ENCODE assay signal across 9 cellular contexts in the genomic region with DNA sequence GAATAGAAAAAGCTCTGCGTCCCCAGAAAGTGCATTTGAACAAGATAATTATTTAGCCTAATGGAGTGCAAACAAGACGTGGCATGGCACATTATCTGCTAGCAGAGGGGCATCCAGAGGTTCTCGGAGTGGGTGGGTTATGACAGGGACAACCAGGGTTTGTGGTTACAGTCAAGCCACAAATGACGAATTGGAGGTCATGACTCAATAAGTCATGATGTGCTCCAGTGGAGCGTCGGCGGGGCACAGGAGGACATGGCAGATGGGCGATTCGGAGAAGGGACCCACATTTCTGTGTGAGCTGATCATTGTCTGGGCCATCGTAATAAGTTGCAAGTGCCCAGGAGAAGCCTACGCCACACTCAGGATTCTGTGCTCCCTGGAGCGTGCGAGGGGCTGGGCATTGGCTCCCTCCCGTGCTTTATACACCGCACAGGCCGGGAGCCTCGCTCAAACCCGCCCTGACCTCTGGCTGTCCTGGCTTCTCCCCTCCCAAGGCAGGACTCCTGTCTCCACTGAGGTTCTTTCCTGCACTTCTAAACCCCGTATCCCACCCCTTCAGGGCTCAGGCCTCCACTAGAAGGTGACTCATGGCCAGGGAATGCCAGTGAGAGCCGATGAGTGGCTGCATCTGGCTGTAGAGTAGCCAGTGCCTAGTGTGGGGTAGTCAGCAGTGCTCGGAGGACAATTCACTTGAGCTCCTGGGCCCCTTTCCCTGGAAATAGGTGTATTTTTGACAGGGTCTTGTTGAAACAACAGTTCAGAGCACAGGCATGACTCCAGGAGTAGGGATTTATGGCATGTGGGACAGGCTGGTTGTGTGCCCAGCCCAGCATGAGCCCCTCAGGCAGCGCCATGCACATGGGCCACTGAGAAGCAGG.
A peak's percentile ranks its signal among the peaks of the same experiment; 100 is the strongest.
DNase-seq lines count a peak whose midpoint lies in the region; ATAC-seq, FAIRE-seq and TF ChIP-seq lines count a peak whose summit lies in the region.
"Had no signal": no experiment of that assay in that cellular context is flagged by ENCODE, and none has a peak within 500 bp of the region (broad histone marks: within the 10 kb centered on the region; RNA-seq: fewer than 3 reads in every experiment).

No MANE protein-coding gene starts in this region.

- intact Hi-C loops in pancreas (cut with DNase I) = loop anchor here in 1 of 3 donors (10.0 kb wide), 1 partner anchor 568 kb away; no protein-coding TSS in a partner anchor
- intact Hi-C loops in A673 (cut with micrococcal nuclease; ENCODE audit: unreplicated experiment) = no loop called here
- intact Hi-C loops in natural killer cell (cut with micrococcal nuclease) = no loop called here

- 80 to 86% methylated on average over 22 of the region's 22 CpGs for WGBS in pancreas, 2 donors

- H3K9me3 ChIP-seq in MG63 (no peaks in the 10 kb centered on the region), pancreas (no peaks in the 10 kb centered on the region), A673 (ENCODE audit: low read depth, low read length, poor library complexity, severe bottlenecking) (no peaks in the 10 kb centered on the region)

- H3K27me3 Mint-ChIP-seq in natural killer cell (ENCODE audit: low read depth in 2 of 2) = no peaks in the 10 kb centered on the region

- no peak for FAIRE-seq in pancreas (lab: Jason Lieb, UNC)

- H3K36me3 Mint-ChIP-seq in natural killer cell = no peaks in the 10 kb centered on the region

- CTCF ChIA-PET in A673 (lab: Charles Lee) = no interaction called here

- no TSS peak for BruUV-seq in A673 (replicated peaks; lab: Mats Ljungman, UMichigan)

- H3K27me3 ChIP-seq in MG63 (no peaks in the 10 kb centered on the region), pancreas (no peaks in the 10 kb centered on the region), A673 (replicated peaks; ENCODE audit: insufficient read depth, low read depth, low read length, poor library complexity) (no peaks in the 10 kb centered on the region)

- no peaks in the 10 kb centered on the region for H3K4me1 Mint-ChIP-seq in natural killer cell

- no peak for TF ChIP-seq CTCF in pancreas (IDR thresholded peaks at IDR 0.05)
- TF ChIP-seq CTCF in A673 (conservative IDR thresholded peaks at IDR 0.05; ENCODE audit: low read depth, low read length) = no peak
- TF ChIP-seq CTCF in natural killer cell (IDR thresholded peaks at IDR 0.05) = no peak

- H3K4me1 ChIP-seq in pancreas = no peaks in the 10 kb centered on the region
- H3K4me1 ChIP-seq in A673 (ENCODE audit: insufficient read depth, low read length, poor library complexity, severe bottlenecking) = no peaks in the 10 kb centered on the region

- H3K27ac ChIP-seq in pancreas (no peak overlapping the region), A673 (ENCODE audit: low read depth, low read length, poor library complexity, severe bottlenecking) (no peak overlapping the region)

- H3K36me3 ChIP-seq in MG63 (no peaks in the 10 kb centered on the region), pancreas (no peaks in the 10 kb centered on the region), A673 (ENCODE audit: insufficient read depth, low read length, poor library complexity, severe bottlenecking) (peaks cover 17% of the 10 kb centered on the region)

- POLR2A ChIA-PET in A673 (lab: Charles Lee; ENCODE audit: low non-redundant PET) = no interaction called here

- H3K4me3 Mint-ChIP-seq in natural killer cell = no peak overlapping the region

- H3K9me3 Mint-ChIP-seq in natural killer cell = no peaks in the 10 kb centered on the region

- peak; percentile 98 for DNase-seq in EH (ENCODE audit: low read depth)
- peak; percentile 86 for DNase-seq in MG63
- peak; percentile 78 for DNase-seq in epidermal melanocyte (ENCODE audit: insufficient read length, low spot score)
- DNase-seq in pancreas = peak in 1 of 6 donors; percentile 31
- no peak for DNase-seq in A673 (ENCODE audit: low spot score)
- DNase-seq in DMS 273 (lab: John Stamatoyannopoulos, UW; ENCODE audit: unreplicated experiment) = no peak
- no peak for DNase-seq in NOMO-1 treated with dmso at 0.1 percent for 144 hours (lab: John Stamatoyannopoulos, UW; ENCODE audit: unreplicated experiment)
- no peak for DNase-seq in natural killer cell
- DNase-seq: MM.1S had no signal

- H3K4me3 ChIP-seq in MG63 (no peak overlapping the region), pancreas (no peak overlapping the region), A673 (ENCODE audit: low read depth, low read length, poor library complexity, severe bottlenecking) (no peak overlapping the region)

- no peak overlapping the region for H3K27ac Mint-ChIP-seq in natural killer cell

- ATAC-seq in pancreas (peak in 3 of 4 donors; percentile 37 to 62 (median 45)), natural killer cell (no peak)

Comparison
In these comparisons a context has a peak if more than half of its experiments do, and no peak if none do; other contexts are left out.
1. DNase-seq: peak in EH (single experiment), MG63 (single experiment) and epidermal melanocyte (single experiment); none in A673 (single experiment), DMS 273 (single experiment), NOMO-1 treated with dmso at 0.1 percent for 144 hours (single experiment) and natural killer cell (single experiment).
2. ATAC-seq: peak in pancreas (3 of 4); none in natural killer cell (0 of 3).